ENCODE assay signal across 11 cellular contexts in the genomic region with DNA sequence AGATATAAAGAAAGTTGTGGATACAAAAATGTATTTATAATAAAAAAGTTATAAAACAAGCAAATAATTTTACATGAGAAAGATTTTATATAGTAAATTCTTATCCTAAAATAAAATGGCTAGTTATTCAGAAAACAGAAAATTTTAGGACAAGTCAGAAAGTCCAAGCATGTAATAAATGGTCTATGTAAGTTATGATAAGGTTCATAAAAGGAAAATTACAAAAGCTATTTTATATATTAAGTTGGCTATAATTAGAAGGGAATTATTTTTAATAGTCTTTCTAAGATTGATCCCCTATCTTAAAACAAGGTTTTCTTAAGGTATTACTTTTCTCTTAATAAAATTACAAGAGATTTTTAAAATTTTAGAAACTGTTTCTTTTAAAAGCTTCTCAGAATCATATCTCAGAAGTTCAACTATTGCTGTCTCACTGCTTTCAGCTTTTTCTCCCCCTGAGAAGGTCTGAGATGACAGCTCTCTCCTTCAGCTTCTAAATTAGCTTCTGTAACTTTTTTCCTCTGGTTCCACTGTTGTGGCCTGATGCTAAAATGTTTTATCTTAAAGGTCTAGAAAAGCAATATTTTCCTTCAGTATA.
"Had no signal": no experiment of that assay in that cellular context is flagged by ENCODE, and none has a peak within 500 bp of the region (broad histone marks: within the 10 kb centered on the region; RNA-seq: fewer than 3 reads in every experiment).

No MANE protein-coding gene starts in this region.

- DNase-seq: activated CD4-positive, alpha-beta T cell treated with anti-CD3 and anti-CD28 coated beads, Interleukin-2, amount 50 U/mL, for 4 hours; activated T-cell treated with anti-CD3 and anti-CD28 coated beads, Interleukin-2, amount 50 U/mL, for 1 hour; body of pancreas; cortex of kidney; effector CD8-positive, alpha-beta T cell; hypothalamus; left cardiac atrium; lower lobe of right lung; midbrain; stimulated activated CD4-positive, alpha-beta T cell treated with anti-CD3 and anti-CD28 coated beads, Interleukin-4, amount 100 ng/mL, for 4 hours; stomach had no signal

- ATAC-seq: body of pancreas, left cardiac atrium, lower lobe of right lung had no signal
